1 cellular context compared by ENCODE assay signal in the genomic region with DNA sequence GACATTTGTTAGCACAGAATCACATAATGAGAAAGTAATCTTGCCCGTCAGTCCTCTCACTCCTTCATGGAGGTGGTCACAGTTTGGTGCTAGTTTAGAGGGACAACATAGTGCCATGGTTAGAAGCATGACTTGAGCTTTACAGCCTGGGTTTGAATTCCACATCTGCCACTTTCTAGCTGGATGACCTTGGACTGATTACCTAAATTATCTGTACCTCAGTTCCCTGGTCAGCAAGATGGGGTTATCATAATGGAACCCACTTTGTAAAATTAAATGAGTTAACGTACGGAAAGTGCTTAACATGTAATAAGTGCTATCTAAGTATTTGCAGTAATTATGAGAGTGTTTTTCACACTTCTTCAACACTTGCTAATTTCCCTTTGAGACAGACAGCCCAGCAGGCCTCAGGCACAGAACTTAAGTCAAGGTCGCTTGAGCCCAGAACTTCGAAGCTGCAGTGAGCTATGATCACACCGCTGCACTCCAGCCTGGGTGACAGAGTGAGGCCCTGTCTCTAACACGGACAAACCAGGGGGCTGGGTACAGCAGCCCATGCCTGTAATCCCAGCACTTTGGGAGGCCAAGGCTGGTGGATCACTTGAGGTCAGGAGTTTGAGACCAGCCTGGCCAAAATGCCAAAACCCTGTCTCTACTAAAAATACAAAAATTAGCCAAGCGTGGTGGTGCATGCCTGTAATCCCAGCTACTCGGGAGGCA.
TF ChIP-seq lines count a peak whose summit lies in the region.

No MANE protein-coding gene starts in this region.

TF ChIP-seq in GM23338, 12 proteins besides CTCF, POLR2A, EP300 and RAD21 (continued from another document):
- TF ChIP-seq CREB1 (CRISPR knock-in tag; IDR thresholded peaks at IDR 0.05; ENCODE audit: low read depth) (no peak), NANOG (IDR thresholded peaks at IDR 0.05; ENCODE audit: borderline replicate concordance) (no peak), EZH2phosphoT487 (IDR thresholded peaks at IDR 0.05; ENCODE audit: unreplicated experiment) (no peak), POLR2AphosphoS5 (IDR thresholded peaks at IDR 0.05; ENCODE audit: low read depth) (no peak), REST (IDR thresholded peaks at IDR 0.05; ENCODE audit: unreplicated experiment) (no peak), JUNB (IDR thresholded peaks at IDR 0.05; ENCODE audit: unreplicated experiment) (no peak), EZH2 (IDR thresholded peaks at IDR 0.05; ENCODE audit: low read depth, unreplicated experiment) (no peak)
- TF ChIP-seq, protein P1, sequence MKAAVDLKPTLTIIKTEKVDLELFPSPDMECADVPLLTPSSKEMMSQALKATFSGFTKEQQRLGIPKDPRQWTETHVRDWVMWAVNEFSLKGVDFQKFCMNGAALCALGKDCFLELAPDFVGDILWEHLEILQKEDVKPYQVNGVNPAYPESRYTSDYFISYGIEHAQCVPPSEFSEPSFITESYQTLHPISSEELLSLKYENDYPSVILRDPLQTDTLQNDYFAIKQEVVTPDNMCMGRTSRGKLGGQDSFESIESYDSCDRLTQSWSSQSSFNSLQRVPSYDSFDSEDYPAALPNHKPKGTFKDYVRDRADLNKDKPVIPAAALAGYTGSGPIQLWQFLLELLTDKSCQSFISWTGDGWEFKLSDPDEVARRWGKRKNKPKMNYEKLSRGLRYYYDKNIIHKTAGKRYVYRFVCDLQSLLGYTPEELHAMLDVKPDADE (IDR thresholded peaks at IDR 0.05): no peak
- TF ChIP-seq, protein P2, sequence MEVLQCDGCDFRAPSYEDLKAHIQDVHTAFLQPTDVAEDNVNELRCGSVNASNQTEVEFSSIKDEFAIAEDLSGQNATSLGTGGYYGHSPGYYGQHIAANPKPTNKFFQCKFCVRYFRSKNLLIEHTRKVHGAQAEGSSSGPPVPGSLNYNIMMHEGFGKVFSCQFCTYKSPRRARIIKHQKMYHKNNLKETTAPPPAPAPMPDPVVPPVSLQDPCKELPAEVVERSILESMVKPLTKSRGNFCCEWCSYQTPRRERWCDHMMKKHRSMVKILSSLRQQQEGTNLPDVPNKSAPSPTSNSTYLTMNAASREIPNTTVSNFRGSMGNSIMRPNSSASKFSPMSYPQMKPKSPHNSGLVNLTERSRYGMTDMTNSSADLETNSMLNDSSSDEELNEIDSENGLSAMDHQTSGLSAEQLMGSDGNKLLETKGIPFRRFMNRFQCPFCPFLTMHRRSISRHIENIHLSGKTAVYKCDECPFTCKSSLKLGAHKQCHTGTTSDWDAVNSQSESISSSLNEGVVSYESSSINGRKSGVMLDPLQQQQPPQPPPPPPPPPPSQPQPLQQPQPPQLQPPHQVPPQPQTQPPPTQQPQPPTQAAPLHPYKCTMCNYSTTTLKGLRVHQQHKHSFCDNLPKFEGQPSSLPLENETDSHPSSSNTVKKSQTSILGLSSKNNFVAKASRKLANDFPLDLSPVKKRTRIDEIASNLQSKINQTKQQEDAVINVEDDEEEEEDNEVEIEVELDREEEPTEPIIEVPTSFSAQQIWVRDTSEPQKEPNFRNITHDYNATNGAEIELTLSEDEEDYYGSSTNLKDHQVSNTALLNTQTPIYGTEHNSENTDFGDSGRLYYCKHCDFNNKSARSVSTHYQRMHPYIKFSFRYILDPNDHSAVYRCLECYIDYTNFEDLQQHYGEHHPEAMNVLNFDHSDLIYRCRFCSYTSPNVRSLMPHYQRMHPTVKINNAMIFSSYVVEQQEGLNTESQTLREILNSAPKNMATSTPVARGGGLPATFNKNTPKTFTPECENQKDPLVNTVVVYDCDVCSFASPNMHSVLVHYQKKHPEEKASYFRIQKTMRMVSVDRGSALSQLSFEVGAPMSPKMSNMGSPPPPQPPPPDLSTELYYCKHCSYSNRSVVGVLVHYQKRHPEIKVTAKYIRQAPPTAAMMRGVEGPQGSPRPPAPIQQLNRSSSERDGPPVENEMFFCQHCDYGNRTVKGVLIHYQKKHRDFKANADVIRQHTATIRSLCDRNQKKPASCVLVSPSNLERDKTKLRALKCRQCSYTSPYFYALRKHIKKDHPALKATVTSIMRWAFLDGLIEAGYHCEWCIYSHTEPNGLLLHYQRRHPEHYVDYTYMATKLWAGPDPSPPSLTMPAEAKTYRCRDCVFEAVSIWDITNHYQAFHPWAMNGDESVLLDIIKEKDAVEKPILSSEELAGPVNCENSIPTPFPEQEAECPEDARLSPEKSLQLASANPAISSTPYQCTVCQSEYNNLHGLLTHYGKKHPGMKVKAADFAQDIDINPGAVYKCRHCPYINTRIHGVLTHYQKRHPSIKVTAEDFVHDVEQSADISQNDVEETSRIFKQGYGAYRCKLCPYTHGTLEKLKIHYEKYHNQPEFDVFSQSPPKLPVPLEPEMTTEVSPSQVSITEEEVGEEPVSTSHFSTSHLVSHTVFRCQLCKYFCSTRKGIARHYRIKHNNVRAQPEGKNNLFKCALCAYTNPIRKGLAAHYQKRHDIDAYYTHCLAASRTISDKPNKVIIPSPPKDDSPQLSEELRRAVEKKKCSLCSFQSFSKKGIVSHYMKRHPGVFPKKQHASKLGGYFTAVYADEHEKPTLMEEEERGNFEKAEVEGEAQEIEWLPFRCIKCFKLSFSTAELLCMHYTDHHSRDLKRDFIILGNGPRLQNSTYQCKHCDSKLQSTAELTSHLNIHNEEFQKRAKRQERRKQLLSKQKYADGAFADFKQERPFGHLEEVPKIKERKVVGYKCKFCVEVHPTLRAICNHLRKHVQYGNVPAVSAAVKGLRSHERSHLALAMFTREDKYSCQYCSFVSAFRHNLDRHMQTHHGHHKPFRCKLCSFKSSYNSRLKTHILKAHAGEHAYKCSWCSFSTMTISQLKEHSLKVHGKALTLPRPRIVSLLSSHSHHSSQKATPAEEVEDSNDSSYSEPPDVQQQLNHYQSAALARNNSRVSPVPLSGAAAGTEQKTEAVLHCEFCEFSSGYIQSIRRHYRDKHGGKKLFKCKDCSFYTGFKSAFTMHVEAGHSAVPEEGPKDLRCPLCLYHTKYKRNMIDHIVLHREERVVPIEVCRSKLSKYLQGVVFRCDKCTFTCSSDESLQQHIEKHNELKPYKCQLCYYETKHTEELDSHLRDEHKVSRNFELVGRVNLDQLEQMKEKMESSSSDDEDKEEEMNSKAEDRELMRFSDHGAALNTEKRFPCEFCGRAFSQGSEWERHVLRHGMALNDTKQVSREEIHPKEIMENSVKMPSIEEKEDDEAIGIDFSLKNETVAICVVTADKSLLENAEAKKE (CRISPR knock-in tag; IDR thresholded peaks at IDR 0.05): no peak
